In genomic region chr1:181092056-181092455, GRCh38 we compare ENCODE assay signal across 9 cellular contexts. TPM values are rescaled to one million over a fixed set of nuclear protein-coding genes. Genes with fewer than 3 reads are reported as not detected.
A peak's percentile ranks its signal among the peaks of the same experiment; 100 is the strongest.
DNase-seq lines count a peak whose midpoint lies in the region; ATAC-seq and TF ChIP-seq lines count a peak whose summit lies in the region.
"Had no signal": no experiment of that assay in that cellular context is flagged by ENCODE, and none has a peak within 500 bp of the region (broad histone marks: within the 10 kb centered on the region; RNA-seq: fewer than 3 reads in every experiment).

No MANE protein-coding gene starts in this region.

- no peak overlapping the region for H2AFZ ChIP-seq in SU-DHL-6 (ENCODE audit: low read depth, low read length, severe bottlenecking)

- H3K4me3 Mint-ChIP-seq in activated T-cell treated with anti-CD3 and anti-CD28 coated beads, Interleukin-2, amount 50 U/mL, for 24 hours: peak overlapping the region; percentile 99
- peak overlapping the region; percentile 97 for H3K4me3 Mint-ChIP-seq in stimulated activated memory B cell treated with anti-CD40 and anti-IgM and Interleukin-4, amounts not matched to agents 10 μg/mL and 1 μg/mL and 100 μg/mL, for 72 hours

- H3K36me3 Mint-ChIP-seq in activated T-cell treated with anti-CD3 and anti-CD28 coated beads, Interleukin-2, amount 50 U/mL, for 24 hours (ENCODE audit: low read depth): peaks cover 69% of the 10 kb centered on the region
- H3K36me3 Mint-ChIP-seq in stimulated activated memory B cell treated with anti-CD40 and anti-IgM and Interleukin-4, amounts not matched to agents 10 μg/mL and 1 μg/mL and 100 μg/mL, for 72 hours: peaks cover 80% of the 10 kb centered on the region

- no peak for TF ChIP-seq POLR2A in esophagus muscularis mucosa (IDR thresholded peaks at IDR 0.05; ENCODE audit: low read depth)

- WGBS in esophagus muscularis mucosa: 70% methylated on average over 2 of the region's 2 CpGs

- H3K9me3 ChIP-seq in SU-DHL-6 (ENCODE audit: insufficient read depth, low read length) (no peaks in the 10 kb centered on the region), esophagus muscularis mucosa (no peaks in the 10 kb centered on the region)

- H3K4me3 ChIP-seq in SU-DHL-6 (ENCODE audit: insufficient read depth, low read length, poor library complexity, severe bottlenecking) (no peak overlapping the region), esophagus muscularis mucosa (peak overlapping the region in 1 of 4 donors; percentile 92)

- peaks cover 9% of the 10 kb centered on the region; the same call in 1 of the 2 replicates for H4K20me1 ChIP-seq in SU-DHL-6 (ENCODE audit: low read depth, low read length)

- TF ChIP-seq EP300 in esophagus muscularis mucosa (IDR thresholded peaks at IDR 0.05): no peak

- no peak overlapping the region for H3K9ac ChIP-seq in SU-DHL-6 (ENCODE audit: low read length)

- no peaks in the 10 kb centered on the region for H3K27me3 ChIP-seq in SU-DHL-6 (ENCODE audit: low read length)
- H3K27me3 ChIP-seq in esophagus muscularis mucosa: no peaks in the 10 kb centered on the region

- H3K9me3 Mint-ChIP-seq in activated T-cell treated with anti-CD3 and anti-CD28 coated beads, Interleukin-2, amount 50 U/mL, for 24 hours: no peaks in the 10 kb centered on the region
- no peaks in the 10 kb centered on the region for H3K9me3 Mint-ChIP-seq in stimulated activated memory B cell treated with anti-CD40 and anti-IgM and Interleukin-4, amounts not matched to agents 10 μg/mL and 1 μg/mL and 100 μg/mL, for 72 hours

- H3K79me2 ChIP-seq in SU-DHL-6 (ENCODE audit: insufficient read depth, low read length): peaks cover 15% of the 10 kb centered on the region

- TF ChIP-seq CTCF in SU-DHL-6 (IDR thresholded peaks at IDR 0.05; ENCODE audit: insufficient read depth, low read length, poor library complexity, severe bottlenecking) (no peak), esophagus muscularis mucosa (IDR thresholded peaks at IDR 0.05) (no peak)

- H3F3A ChIP-seq in SU-DHL-6 (ENCODE audit: insufficient read depth): peaks cover 16% of the 10 kb centered on the region

- no peaks in the 10 kb centered on the region for H3K9me2 ChIP-seq in SU-DHL-6 (replicated peaks; ENCODE audit: insufficient read depth, low read length)

- intact Hi-C loops in esophagus muscularis mucosa (cut with DNase I): no loop called here

- H3K36me3 ChIP-seq in SU-DHL-6 (ENCODE audit: low read length): 0 out of 2 replicates have a peak, but pooled peaks cover 10% of the 10 kb centered on the region
- H3K36me3 ChIP-seq in esophagus muscularis mucosa: peaks cover 0 to 5% (median 0%) of the 10 kb centered on the region in 4 donors

- H3K27ac ChIP-seq in SU-DHL-6 (ENCODE audit: low read depth, low read length): no peak overlapping the region
- H3K27ac ChIP-seq in esophagus muscularis mucosa (replicated peaks in 1 of 4): peak overlapping the region in 3 of 4 donors; percentile 11 to 98 (median 21)

- ATAC-seq in stimulated activated memory B cell treated with anti-CD40 and anti-IgM and Interleukin-4, amounts not matched to agents 10 μg/mL and 1 μg/mL and 100 μg/mL, for 72 hours: no peak

- H3K27me3 Mint-ChIP-seq in activated T-cell treated with anti-CD3 and anti-CD28 coated beads, Interleukin-2, amount 50 U/mL, for 24 hours: no peaks in the 10 kb centered on the region
- no peaks in the 10 kb centered on the region for H3K27me3 Mint-ChIP-seq in stimulated activated memory B cell treated with anti-CD40 and anti-IgM and Interleukin-4, amounts not matched to agents 10 μg/mL and 1 μg/mL and 100 μg/mL, for 72 hours

- DNase-seq in activated T-cell treated with anti-CD3 and anti-CD28 coated beads, Interleukin-2, amount 50 U/mL, for 24 hours: no peak
- no peak for DNase-seq in activated T-cell treated with anti-CD3 and anti-CD28 coated beads, Interleukin-2, amount 50 U/mL, for 1 hour
- DNase-seq in esophagus muscularis mucosa (ENCODE audit: extremely low spot score): no peak
- DNase-seq in C1 segment of cervical spinal cord (lab: John Stamatoyannopoulos, UW): no peak
- no peak for DNase-seq in SHP77 (lab: John Stamatoyannopoulos, UW)
- no peak for DNase-seq in activated CD4-positive, alpha-beta T cell treated with anti-CD3 and anti-CD28 coated beads, Interleukin-2, amount 50 U/mL, for 1 hour
- DNase-seq: NCI-H1105 treated with DMSO at 0.1 percent for 48 hours had no signal

- H3K4me2 ChIP-seq in SU-DHL-6 (ENCODE audit: low read depth, low read length, poor library complexity, severe bottlenecking): peak overlapping the region; percentile 89

- peaks cover 58% of the 10 kb centered on the region for H3K4me1 Mint-ChIP-seq in activated T-cell treated with anti-CD3 and anti-CD28 coated beads, Interleukin-2, amount 50 U/mL, for 24 hours (ENCODE audit: low read depth)
- H3K4me1 Mint-ChIP-seq in stimulated activated memory B cell treated with anti-CD40 and anti-IgM and Interleukin-4, amounts not matched to agents 10 μg/mL and 1 μg/mL and 100 μg/mL, for 72 hours: peaks cover 73% of the 10 kb centered on the region

- peaks cover 67 to 76% (median 70%) of the 10 kb centered on the region in 4 donors for H3K4me1 ChIP-seq in esophagus muscularis mucosa

- peak overlapping the region; percentile 65 for H3K27ac Mint-ChIP-seq in activated T-cell treated with anti-CD3 and anti-CD28 coated beads, Interleukin-2, amount 50 U/mL, for 24 hours
- peak overlapping the region; percentile 92 for H3K27ac Mint-ChIP-seq in stimulated activated memory B cell treated with anti-CD40 and anti-IgM and Interleukin-4, amounts not matched to agents 10 μg/mL and 1 μg/mL and 100 μg/mL, for 72 hours

RNA-seq across cellular contexts. Expression of gene IER5, which starts 3.6 kb away (rescaled TPM):
- total RNA-seq in esophagus muscularis mucosa: 10 to 100 TPM; 14.5 to 22.0 (median 16.7) TPM

RNA-seq across cellular contexts. Expression of gene MR1, which starts 58.3 kb away (rescaled TPM):
- total RNA-seq in esophagus muscularis mucosa: 10 to 100 TPM; 10.8 to 23.5 (median 15.4) TPM
